ENCODE assay signal across 8 cellular contexts in genomic region chr7:91941450-91941849, GRCh38. TPM values are rescaled to one million over a fixed set of nuclear protein-coding genes. Genes with fewer than 3 reads are reported as not detected.
DNase-seq lines count a peak whose midpoint lies in the region; ATAC-seq, FAIRE-seq and TF ChIP-seq lines count a peak whose summit lies in the region.

No MANE protein-coding gene starts in this region.

- ATAC-seq in HepG2: peak; percentile 28

- H3K79me2 ChIP-seq in HepG2 (ENCODE audit: insufficient read depth, low read length): peaks cover 49% of the 10 kb centered on the region

- no peaks in the 10 kb centered on the region for H3K27me3 ChIP-seq in colonic mucosa
- no peaks in the 10 kb centered on the region; a peak in 1 of 5 replicates for H3K27me3 ChIP-seq in HepG2 (ENCODE audit: control insufficient read depth in 1 of 2, insufficient read depth in 2 of 2, low read length in 2 of 2)

- peaks cover 24% of the 10 kb centered on the region; the same call in 1 of the 2 replicates for H4K20me1 ChIP-seq in HepG2 (ENCODE audit: insufficient read depth, low read length)

- peak overlapping the region; percentile 80 for H3K4me3 ChIP-seq in colonic mucosa
- peak overlapping the region; percentile 85 to 98 (median 91) for H3K4me3 ChIP-seq in HepG2 (replicated peaks in 1 of 3; ENCODE audit: insufficient read depth in 1 of 3, low read depth in 2 of 3, low read length in 3 of 3)

- TF ChIP-seq RAD21 in HepG2 (CRISPR knock-in tag; IDR thresholded peaks at IDR 0.05): no peak

- H3K27ac ChIP-seq in colonic mucosa: peak overlapping the region; percentile 92
- peak overlapping the region; percentile 91 for H3K27ac ChIP-seq in HepG2 (ENCODE audit: extremely low read length, insufficient read depth, low read length)

- WGBS in HepG2 (ENCODE audit: low lambda C conversion rate): 2% methylated on average over 7 of the region's 7 CpGs

- H3K9ac ChIP-seq in colonic mucosa (ENCODE audit: low read depth in 2 of 2, low read length in 2 of 2) (peak overlapping the region; percentile 86 to 99), HepG2 (ENCODE audit: insufficient read depth, low read depth, low read length) (peak overlapping the region; percentile 94)

- H3K4me1 ChIP-seq in colonic mucosa: peaks cover 14% of the 10 kb centered on the region
- H3K4me1 ChIP-seq in HepG2 (ENCODE audit: insufficient read depth, low read length): peaks cover 43% of the 10 kb centered on the region

- intact Hi-C loops in colonic mucosa (cut with DNase I): loop anchor here (5.0 kb wide), 1 partner anchor 59 kb away; the partner anchor contains the start of gene MTERF1
- intact Hi-C loops in HepG2 (cut with micrococcal nuclease; ENCODE audit: unreplicated experiment): loop anchor here (2.0 to 5.0 kb wide), 2 partner anchors 61 to 101 kb away; partner anchors contain the start of gene MTERF1

- TF ChIP-seq EP300 in HepG2 (IDR thresholded peaks at IDR 0.05; ENCODE audit: low read depth in 2 of 2, low read length in 2 of 2) (no peak), HepG2 (CRISPR knock-in tag; IDR thresholded peaks at IDR 0.05; ENCODE audit: borderline replicate concordance) (no peak)

- H3K4me2 ChIP-seq in HepG2 (ENCODE audit: low read depth, low read length): peak overlapping the region; percentile 96

- TF ChIP-seq CTCF in colonic mucosa (IDR thresholded peaks at IDR 0.05): no peak
- no peak for TF ChIP-seq CTCF in HepG2 (CRISPR knock-in tag; IDR thresholded peaks at IDR 0.05)

- DNase-seq in DMS79 treated with DMSO at 0.1 percent for 48 hours (lab: John Stamatoyannopoulos, UW): peak; percentile 43
- DNase-seq in H4 (ENCODE audit: low spot score): peak; percentile 21
- peak; percentile 38 for DNase-seq in NCI-H2029 treated with DMSO at 0.1 percent for 48 hours (lab: John Stamatoyannopoulos, UW)
- peak; percentile 32 for DNase-seq in activated CD4-positive, CD25-positive, alpha-beta regulatory T cell treated with anti-CD3 and anti-CD28 coated beads, Interleukin-2, amount 50 U/mL, for 72 hours
- DNase-seq in colonic mucosa: peak; percentile 72
- DNase-seq in HepG2 (ENCODE audit: low spot score): peak; percentile 57
- peak; percentile 5 to 21 (median 10) for DNase-seq in stimulated activated CD4-positive, alpha-beta T cell treated with anti-CD3 and anti-CD28 coated beads, TNF-alpha, amount 100 ng/mL, for 24 hours (ENCODE audit: low read depth in 3 of 3)
- DNase-seq in AG08395 (ENCODE audit: low spot score): no peak

- FAIRE-seq in HepG2 (lab: Jason Lieb, UNC): peak; percentile 23

- H2AFZ ChIP-seq in HepG2 (ENCODE audit: low read length): peak overlapping the region; percentile 48

- H3K9me3 ChIP-seq in colonic mucosa (no peaks in the 10 kb centered on the region), HepG2 (ENCODE audit: low read length) (no peaks in the 10 kb centered on the region)

- no peak for TF ChIP-seq POLR2A in HepG2 (IDR thresholded peaks at IDR 0.05; ENCODE audit: insufficient read depth in 1 of 2, low read depth in 2 of 2, low read length in 2 of 2)

- no TSS peak for BruUV-seq in HepG2 (replicated peaks; lab: Mats Ljungman, UMichigan)

- in situ Hi-C loops in HepG2 (cut with HindIII; ENCODE audit: extremely low pct_ligation_motif_present, low pct_unique_long_range_greater_than_20kb): no loop called here

- CTCF ChIA-PET in HepG2 (lab: Yijun Ruan, JAX; ENCODE audit: low intra/inter-chr PET ratio, low total read pairs): no interaction called here

- H3K36me3 ChIP-seq in colonic mucosa (no peaks in the 10 kb centered on the region), HepG2 (replicated peaks in 1 of 2; ENCODE audit: control insufficient read depth in 1 of 2, insufficient read depth in 2 of 2, low read length in 2 of 2) (no peaks in the 10 kb centered on the region)

- POLR2A ChIA-PET in HepG2 (lab: Yijun Ruan, JAX): interaction anchor here (2.1 to 3.3 kb wide), 2 partner anchors 61 to 101 kb away, joined by 11 to 13 read pairs; partner anchors contain the start of gene MTERF1

TF ChIP-seq in HepG2, 621 proteins besides CTCF, POLR2A, EP300 and RAD21:
- no peak for TF ChIP-seq PREB (CRISPR knock-in tag; IDR thresholded peaks at IDR 0.05)
- 0 out of 2 replicates have a peak, but pooled peaks have one; percentile 18 for TF ChIP-seq SAP130 (CRISPR knock-in tag; IDR thresholded peaks at IDR 0.05; ENCODE audit: low read depth)
- peak; percentile 58; the same call in 1 of the 2 replicates for TF ChIP-seq TFAP4 (IDR thresholded peaks at IDR 0.05; ENCODE audit: borderline replicate concordance, low read depth)
- TF ChIP-seq MYNN (CRISPR knock-in tag; IDR thresholded peaks at IDR 0.05; ENCODE audit: low read depth): no peak
- TF ChIP-seq TGIF2 (CRISPR knock-in tag; IDR thresholded peaks at IDR 0.05): peak; percentile 43; the same call in 1 of the 2 replicates
- TF ChIP-seq NFE2L1 (CRISPR knock-in tag; IDR thresholded peaks at IDR 0.05; ENCODE audit: borderline replicate concordance): no peak
- TF ChIP-seq TEAD3 (CRISPR knock-in tag; optimal IDR thresholded peaks at IDR 0.05; ENCODE audit: borderline replicate concordance): peak; percentile 10
- no peak for TF ChIP-seq POLR2AphosphoS5 (IDR thresholded peaks at IDR 0.05; ENCODE audit: low read depth, low read length)
TF ChIP-seq in HepG2: peak in this region for 4.

RNA-seq across cellular contexts. Expression of gene AKAP9, which starts 0.8 kb away (rescaled TPM):
- 15.8 and 17.3 TPM in 2 replicates for total RNA-seq in H4 (2014; rRNA removed; shearing (Covaris generic))
- total RNA-seq in colonic mucosa (100 to 1,000 TPM in 1 of 2 donors, 10 to 100 TPM in 1; 97.7 to 140 TPM), HepG2 (2016; rRNA removed; fragmentation: Illumina TruSeq; extraction: Trizol) (33.1 TPM in 2 replicates)
- total RNA-seq in HepG2 (2016; cell fraction: cytosol; rRNA removed; fragmentation: Illumina TruSeq; extraction: Trizol; ENCODE audit: low read depth): 5.4 and 6.2 TPM in 2 replicates
- total RNA-seq in HepG2 (2016; cell fraction: insoluble cytoplasmic fraction; rRNA removed; fragmentation: Illumina TruSeq; extraction: Trizol): 26.0 and 31.4 TPM in 2 replicates
- 9.8 and 10.3 TPM in 2 replicates for total RNA-seq in HepG2 (2016; cell fraction: membrane; rRNA removed; fragmentation: Illumina TruSeq; extraction: Trizol)
- 68.4 and 70.2 TPM in 2 replicates for total RNA-seq in HepG2 (2016; cell fraction: nucleus; rRNA removed; fragmentation: Illumina TruSeq; extraction: Trizol)
- 18.7 and 27.6 TPM in 2 replicates for polyA plus RNA-seq in HepG2 (2011; rRNA removed)
- polyA plus RNA-seq in HepG2 (2011; cell fraction: cytosol; rRNA removed): 5.5 and 8.3 TPM in 2 replicates
- 21.5 and 24.1 TPM in 2 replicates for polyA plus RNA-seq in HepG2 (2011; cell fraction: nucleus; rRNA removed)
- polyA plus RNA-seq in HepG2 (2012): 19.9 and 29.3 TPM in 2 replicates
- polyA plus RNA-seq in HepG2 (2016; cell fraction: cytosol; fragmentation: Illumina TruSeq; extraction: Trizol; ENCODE audit: low read depth): 0.90 and 1.5 TPM in 2 replicates
- 14.3 and 15.6 TPM in 2 replicates for polyA plus RNA-seq in HepG2 (2016; cell fraction: insoluble cytoplasmic fraction; fragmentation: Illumina TruSeq; extraction: Trizol; ENCODE audit: low read depth)
- polyA plus RNA-seq in HepG2 (2016; cell fraction: membrane; fragmentation: Illumina TruSeq; extraction: Trizol; ENCODE audit: low read depth): 2.3 and 2.7 TPM in 2 replicates
- 48.6 and 50.1 TPM in 2 replicates for polyA plus RNA-seq in HepG2 (2016; cell fraction: nucleus; fragmentation: Illumina TruSeq; extraction: Trizol; ENCODE audit: insufficient read depth, low read depth)
- 12.9 and 13.7 TPM in 2 replicates for polyA minus RNA-seq in HepG2 (2011; rRNA and poly(A)+ RNA removed; ENCODE audit: low replicate concordance)
- 29.7 and 37.4 TPM in 2 replicates for polyA minus RNA-seq in HepG2 (2011; cell fraction: cytosol; rRNA and poly(A)+ RNA removed)
- polyA minus RNA-seq in HepG2 (2011; cell fraction: nucleus; rRNA and poly(A)+ RNA removed): 169 and 174 TPM in 2 replicates
